ENCODE assay signal across 8 cellular contexts in genomic region chrX:46649421-46650260, GRCh38.
DNase-seq lines count a peak whose midpoint lies in the region; ATAC-seq and TF ChIP-seq lines count a peak whose summit lies in the region.

No MANE protein-coding gene starts in this region.

- H3K27me3 Mint-ChIP-seq in CD14-positive monocyte (ENCODE audit: low read depth in 3 of 3) (peaks cover 0 to 14% (median 1%) of the 10 kb centered on the region in 3 donors), brain (no peaks in the 10 kb centered on the region)

- H3K4me3 ChIP-seq in mucosa of descending colon: no peak overlapping the region
- no peak overlapping the region for H3K4me3 ChIP-seq in Karpas-422 (ENCODE audit: low read length)

- ATAC-seq in mucosa of descending colon (peak; percentile 25), HG03432 (IDR thresholded peaks at IDR 0.05; ENCODE audit: unreplicated experiment) (no peak)

- DNase-seq in CD14-positive monocyte (ENCODE audit: low spot score): no peak
- peak; percentile 44 for DNase-seq in NCI-H1694 treated with DMSO at 0.1 percent for 48 hours (lab: John Stamatoyannopoulos, UW)
- peak in 1 of 3 donors; percentile 15 for DNase-seq in mucosa of descending colon
- DNase-seq in GM20000 (ENCODE audit: low spot score): no peak
- DNase-seq in Karpas-422: no peak
- DNase-seq in NCI-H446 treated with DMSO at 0.1 percent for 48 hours (lab: John Stamatoyannopoulos, UW): no peak

- H3K9ac ChIP-seq in Karpas-422 (ENCODE audit: low read length): no peak overlapping the region

- H3K27ac ChIP-seq in Karpas-422 (ENCODE audit: low read length): no peak overlapping the region

- H3K9me3 Mint-ChIP-seq in CD14-positive monocyte (peaks cover 0 to 5% (median 0%) of the 10 kb centered on the region in 7 donors), brain (peaks cover 0 to 10% (median 0%) of the 10 kb centered on the region in 5 experiments)

- no peaks in the 10 kb centered on the region for H3K9me3 ChIP-seq in mucosa of descending colon
- H3K9me3 ChIP-seq in Karpas-422 (ENCODE audit: low read length): no peaks in the 10 kb centered on the region

- intact Hi-C loops in CD14-positive monocyte (cut with micrococcal nuclease): no loop called here
- intact Hi-C loops in mucosa of descending colon (cut with DNase I, micrococcal nuclease): no loop called here

- TF ChIP-seq CTCF in CD14-positive monocyte (IDR thresholded peaks at IDR 0.05): no peak
- no peak for TF ChIP-seq CTCF in brain (conservative IDR thresholded peaks at IDR 0.05)
- no peak for TF ChIP-seq CTCF in mucosa of descending colon (IDR thresholded peaks at IDR 0.05)
- TF ChIP-seq CTCF in GM20000 (IDR thresholded peaks at IDR 0.05; ENCODE audit: extremely low read depth, missing control alignments): no peak

- H3K4me3 Mint-ChIP-seq in CD14-positive monocyte: no peak overlapping the region
- peak overlapping the region in 1 of 5 experiments; percentile 5 for H3K4me3 Mint-ChIP-seq in brain

- no peaks in the 10 kb centered on the region for H3K9me2 ChIP-seq in Karpas-422 (replicated peaks; ENCODE audit: insufficient read depth, low read length)

- H3K79me2 ChIP-seq in Karpas-422 (ENCODE audit: low read length): no peaks in the 10 kb centered on the region

- no peak overlapping the region for H3K4me2 ChIP-seq in Karpas-422 (ENCODE audit: low read depth, low read length, poor library complexity, severe bottlenecking)

- H3K27me3 ChIP-seq in Karpas-422 (ENCODE audit: low read length): no peaks in the 10 kb centered on the region

- H3K4me1 Mint-ChIP-seq in CD14-positive monocyte (peaks cover 32% of the 10 kb centered on the region), brain (peaks cover 19% of the 10 kb centered on the region)

- H2AFZ ChIP-seq in Karpas-422 (ENCODE audit: low read length): no peak overlapping the region

- no peaks in the 10 kb centered on the region for H3K4me1 ChIP-seq in mucosa of descending colon (ENCODE audit: low read depth)
- H3K4me1 ChIP-seq in Karpas-422 (ENCODE audit: low read length): no peaks in the 10 kb centered on the region

- H3K27ac Mint-ChIP-seq in CD14-positive monocyte (peak overlapping the region; percentile 3 to 73 (median 41)), brain (peak overlapping the region in 3 of 5 experiments; percentile 22 to 83 (median 45))

- H3K36me3 ChIP-seq in mucosa of descending colon (ENCODE audit: low read depth): no peaks in the 10 kb centered on the region
- no peaks in the 10 kb centered on the region for H3K36me3 ChIP-seq in Karpas-422 (ENCODE audit: insufficient read depth, low read length)

- no peaks in the 10 kb centered on the region for H4K20me1 ChIP-seq in Karpas-422 (ENCODE audit: insufficient read depth, low read depth, low read length)

- H3K36me3 Mint-ChIP-seq in CD14-positive monocyte (no peaks in the 10 kb centered on the region), brain (peaks cover 5% of the 10 kb centered on the region)
